Comparison of ENCODE assay signal across 8 cellular contexts in genomic region chr16:3610698-3611144, GRCh38. TPM values are rescaled to one million over a fixed set of nuclear protein-coding genes. Genes with fewer than 3 reads are reported as not detected.
DNase-seq lines count a peak whose midpoint lies in the region; ATAC-seq, FAIRE-seq and TF ChIP-seq lines count a peak whose summit lies in the region.

No MANE protein-coding gene starts in this region.

- peak overlapping the region; percentile 99 for H3K4me3 Mint-ChIP-seq in memory B cell

- no peaks in the 10 kb centered on the region for H3K9me3 ChIP-seq in uterus

- H3K27me3 Mint-ChIP-seq in memory B cell, result no peaks in the 10 kb centered on the region

- peaks cover 12% of the 10 kb centered on the region for H3K36me3 Mint-ChIP-seq in memory B cell

- peak overlapping the region; percentile 24 to 85 for H3K27ac ChIP-seq in uterus

- H3K4me3 ChIP-seq in bronchial epithelial cell (ENCODE audit: low read depth, low read length), result peak overlapping the region; percentile 86
- peak overlapping the region; percentile 66 to 76 for H3K4me3 ChIP-seq in uterus

- DNase-seq in Caki2 (ENCODE audit: low read depth) (peak; percentile 11), HuH-7 (ENCODE audit: low spot score) (peak; percentile 1), bronchial epithelial cell (ENCODE audit: low read depth) (peak; percentile 15), memory B cell (ENCODE audit: low spot score in 2 of 2) (no peak), uterus (no peak)
- DNase-seq in activated CD4-positive, alpha-beta T cell treated with anti-CD3 and anti-CD28 coated beads, Interleukin-2, amount 50 U/mL, for 48 hours, result no peak
- DNase-seq in stimulated activated naive CD4-positive, alpha-beta T cell treated with Interleukin-2 at 50 U/mL for 16 hours (lab: John Stamatoyannopoulos, UW), result no peak

- in situ Hi-C loops in Caki2 (cut with HindIII; ENCODE audit: low pct_unique_long_range_greater_than_20kb, low sequenced_read_pairs), result no loop called here

- no peaks in the 10 kb centered on the region for H3K27me3 ChIP-seq in bronchial epithelial cell (ENCODE audit: control insufficient read depth, insufficient read depth, low read length)
- no peaks in the 10 kb centered on the region for H3K27me3 ChIP-seq in uterus

- peaks cover 43% of the 10 kb centered on the region for H3K4me1 Mint-ChIP-seq in memory B cell

- H3K4me1 ChIP-seq in uterus, result peaks cover 0 to 14% of the 10 kb centered on the region in 2 donors

- no peak for FAIRE-seq in bronchial epithelial cell (lab: Jason Lieb, UNC)

- H3K9me3 Mint-ChIP-seq in memory B cell, result no peaks in the 10 kb centered on the region

- H3K36me3 ChIP-seq in bronchial epithelial cell (ENCODE audit: control insufficient read depth, insufficient read depth, low read length) (peaks cover 2% of the 10 kb centered on the region), uterus (no peaks in the 10 kb centered on the region)

- TF ChIP-seq POLR2A in uterus (IDR thresholded peaks at IDR 0.05), result no peak

- H3K27ac Mint-ChIP-seq in memory B cell, result peak overlapping the region; percentile 95

- ATAC-seq in memory B cell (ENCODE audit: low read depth) (no peak), GM21447 (IDR thresholded peaks at IDR 0.05; ENCODE audit: unreplicated experiment) (no peak)

- no peak for TF ChIP-seq CTCF in bronchial epithelial cell (IDR thresholded peaks at IDR 0.05; ENCODE audit: insufficient read depth, low read length, severe bottlenecking)
- no peak for TF ChIP-seq CTCF in uterus (IDR thresholded peaks at IDR 0.05)

- intact Hi-C loops in uterus (cut with DNase I; ENCODE audit: low total_unique reads), result no loop called here

RNA-seq across cellular contexts. Expression of gene SLX4, which starts 0.7 kb away (rescaled TPM):
- 3.2 and 4.8 TPM in 2 replicates for total RNA-seq in Caki2 (2014; rRNA removed; shearing (Covaris generic); ENCODE audit: low replicate concordance)
- 1.3 and 2.4 TPM in 2 replicates for total RNA-seq in bronchial epithelial cell
- total RNA-seq in uterus, result 1 to 10 TPM; 1.2 to 6.2 (median 4.8) TPM

RNA-seq across cellular contexts. Expression of gene NLRC3, which starts 33.5 kb away (rescaled TPM):
- not detected in 2 replicates for total RNA-seq in Caki2 (2014; rRNA removed; shearing (Covaris generic); ENCODE audit: low replicate concordance)
- total RNA-seq in bronchial epithelial cell (not detected in 2 replicates), uterus (1 to 10 TPM in 1 of 4 donors, under 1 TPM in 3; under 0.01 to 1.5 (median 0.68) TPM)

RNA-seq across cellular contexts. Expression of gene DNASE1, which starts 43.8 kb away (rescaled TPM):
- total RNA-seq in Caki2 (2014; rRNA removed; shearing (Covaris generic); ENCODE audit: low replicate concordance), result 6.5 and 45.3 TPM in 2 replicates
- total RNA-seq in bronchial epithelial cell (6.8 and 12.3 TPM in 2 replicates), uterus (10 to 100 TPM in 2 of 4 donors, 1 to 10 TPM in 2; 3.2 to 34.3 (median 13.8) TPM)

Comparison
In these comparisons a context has a peak if more than half of its experiments do, and no peak if none do; other contexts are left out.
1. DNase-seq: peak in Caki2 (single experiment), HuH-7 (single experiment) and bronchial epithelial cell (single experiment); none in memory B cell (0 of 2), uterus (0 of 2), activated CD4-positive, alpha-beta T cell treated with anti-CD3 and anti-CD28 coated beads, Interleukin-2, amount 50 U/mL, for 48 hours (0 of 2) and stimulated activated naive CD4-positive, alpha-beta T cell treated with Interleukin-2 at 50 U/mL for 16 hours (single experiment).